21 cellular contexts compared by ENCODE assay signal in the genomic region with DNA sequence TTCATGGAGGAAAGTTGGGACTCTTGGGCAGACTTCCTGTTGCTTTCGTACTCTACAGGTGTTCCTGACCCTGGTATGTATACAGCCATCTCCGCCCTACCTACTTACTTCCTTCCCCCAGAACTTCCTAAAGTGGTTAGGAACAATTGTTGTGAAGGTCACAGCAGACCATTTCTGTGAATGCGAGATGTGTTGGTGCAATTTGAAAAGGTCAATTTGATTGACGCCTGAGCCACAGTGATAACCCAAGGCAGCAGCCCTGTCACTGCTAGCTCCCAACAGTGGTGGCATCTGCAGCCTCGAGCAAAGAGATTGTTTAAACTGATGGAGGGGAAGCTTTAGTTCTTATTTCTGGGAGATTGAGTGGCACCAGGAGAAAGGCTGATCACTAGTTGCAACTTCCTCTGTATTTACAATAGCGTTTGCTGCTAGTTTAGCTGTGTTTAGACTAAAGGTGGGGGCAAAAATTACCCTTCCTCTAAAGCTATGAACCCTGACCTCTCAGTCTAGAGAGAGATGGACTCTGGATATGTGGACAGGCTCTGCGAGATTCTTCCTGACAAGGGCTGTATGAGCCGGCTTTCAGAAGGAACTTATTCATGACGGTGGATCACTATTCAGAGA.
A peak's percentile ranks its signal among the peaks of the same experiment; 100 is the strongest.
DNase-seq lines count a peak whose midpoint lies in the region; ATAC-seq and TF ChIP-seq lines count a peak whose summit lies in the region.
"Had no signal": no experiment of that assay in that cellular context is flagged by ENCODE, and none has a peak within 500 bp of the region (broad histone marks: within the 10 kb centered on the region; RNA-seq: fewer than 3 reads in every experiment).

No MANE protein-coding gene starts in this region.

- H3K36me3 ChIP-seq in right atrium auricular region (no peaks in the 10 kb centered on the region), mucosa of descending colon (ENCODE audit: low read depth) (no peaks in the 10 kb centered on the region), SJCRH30 (no peaks in the 10 kb centered on the region)
- no peaks in the 10 kb centered on the region for H3K36me3 ChIP-seq in CD8-positive, alpha-beta memory T cell (ENCODE audit: insufficient read depth, low read length)
- H3K36me3 ChIP-seq: tibial nerve had no signal

- H3K27me3 ChIP-seq in right atrium auricular region (no peaks in the 10 kb centered on the region), SJCRH30 (no peaks in the 10 kb centered on the region)
- no peaks in the 10 kb centered on the region for H3K27me3 ChIP-seq in CD8-positive, alpha-beta memory T cell (ENCODE audit: insufficient read depth, low read length, poor library complexity, severe bottlenecking)
- H3K27me3 ChIP-seq: tibial nerve had no signal

- peak overlapping the region; percentile 98 for H3K27ac Mint-ChIP-seq in endothelial cell (ENCODE audit: unreplicated experiment)
- H3K27ac Mint-ChIP-seq in CD8-positive, alpha-beta memory T cell: no peak overlapping the region
- H3K27ac Mint-ChIP-seq: activated naive CD4-positive, alpha-beta T cell treated with anti-CD3 and anti-CD28 coated beads, Interleukin-2, amount 50 U/mL, for 72 hours; activated T-cell treated with anti-CD3 and anti-CD28 coated beads, Interleukin-2, amount 50 U/mL, for 24 hours; CD4-positive, alpha-beta memory T cell had no signal

- peaks cover 74% of the 10 kb centered on the region for H3K4me1 Mint-ChIP-seq in endothelial cell (ENCODE audit: unreplicated experiment)
- peaks cover 2 to 9% (median 4%) of the 10 kb centered on the region in 3 donors for H3K4me1 Mint-ChIP-seq in CD8-positive, alpha-beta memory T cell

- no peaks in the 10 kb centered on the region for H3K36me3 Mint-ChIP-seq in endothelial cell (ENCODE audit: low read depth, unreplicated experiment)
- H3K36me3 Mint-ChIP-seq in CD8-positive, alpha-beta memory T cell: peaks cover 0 to 12% (median 2%) of the 10 kb centered on the region in 3 donors
- H3K36me3 Mint-ChIP-seq: CD4-positive, alpha-beta memory T cell had no signal

- POLR2A ChIA-PET in CD8-positive, alpha-beta memory T cell (lab: Charles Lee): no interaction called here

- CTCF ChIA-PET in CD8-positive, alpha-beta memory T cell (lab: Charles Lee): no interaction called here

- peaks cover 10% of the 10 kb centered on the region for H3K27me3 Mint-ChIP-seq in endothelial cell (ENCODE audit: unreplicated experiment)
- no peaks in the 10 kb centered on the region for H3K27me3 Mint-ChIP-seq in CD8-positive, alpha-beta memory T cell
- H3K27me3 Mint-ChIP-seq: activated T-cell treated with anti-CD3 and anti-CD28 coated beads, Interleukin-2, amount 50 U/mL, for 24 hours; CD4-positive, alpha-beta memory T cell had no signal

- TF ChIP-seq CTCF in right atrium auricular region (IDR thresholded peaks at IDR 0.05) (no peak), endothelial cell (IDR thresholded peaks at IDR 0.05; ENCODE audit: unreplicated experiment) (no peak), mucosa of descending colon (IDR thresholded peaks at IDR 0.05) (no peak)

- H3K4me3 Mint-ChIP-seq in endothelial cell (ENCODE audit: unreplicated experiment): no peak overlapping the region
- H3K4me3 Mint-ChIP-seq in CD8-positive, alpha-beta memory T cell: no peak overlapping the region
- H3K4me3 Mint-ChIP-seq: activated T-cell treated with anti-CD3 and anti-CD28 coated beads, Interleukin-2, amount 50 U/mL, for 24 hours; brain; CD4-positive, alpha-beta memory T cell had no signal

- intact Hi-C loops in cardiac septum (cut with DNase I) (loop anchor here (2.0 to 5.0 kb wide), 2 partner anchors 77 to 181 kb away; no protein-coding TSS in a partner anchor), mucosa of descending colon (cut with DNase I, micrococcal nuclease) (no loop called here)

- H3K9me3 ChIP-seq in right atrium auricular region: no peaks in the 10 kb centered on the region
- H3K9me3 ChIP-seq in mucosa of descending colon: no peaks in the 10 kb centered on the region
- H3K9me3 ChIP-seq in SJCRH30 (replicated peaks): no peaks in the 10 kb centered on the region; the same call in 1 of the 2 replicates
- H3K9me3 ChIP-seq in CD8-positive, alpha-beta memory T cell (ENCODE audit: low read length): no peaks in the 10 kb centered on the region
- H3K9me3 ChIP-seq: SK-N-SH, tibial nerve had no signal

- H3K9me3 Mint-ChIP-seq in endothelial cell (ENCODE audit: unreplicated experiment): no peaks in the 10 kb centered on the region
- no peaks in the 10 kb centered on the region for H3K9me3 Mint-ChIP-seq in CD8-positive, alpha-beta memory T cell
- H3K9me3 Mint-ChIP-seq: activated naive CD4-positive, alpha-beta T cell treated with anti-CD3 and anti-CD28 coated beads, Interleukin-2, amount 50 U/mL, for 72 hours; activated T-cell treated with anti-CD3 and anti-CD28 coated beads, Interleukin-2, amount 50 U/mL, for 24 hours; CD4-positive, alpha-beta memory T cell had no signal

- H3K4me3 ChIP-seq in right atrium auricular region (no peak overlapping the region), mucosa of descending colon (no peak overlapping the region), SJCRH30 (no peak overlapping the region)
- H3K4me3 ChIP-seq in CD8-positive, alpha-beta memory T cell (ENCODE audit: low read length): no peak overlapping the region
- H3K4me3 ChIP-seq: coronary artery, tibial nerve had no signal

- peak overlapping the region; percentile 13 to 73 for H3K27ac ChIP-seq in right atrium auricular region
- no peak overlapping the region for H3K27ac ChIP-seq in SJCRH30
- no peak overlapping the region for H3K27ac ChIP-seq in CD8-positive, alpha-beta memory T cell (ENCODE audit: low read depth, low read length)
- H3K27ac ChIP-seq: HL-60, KMS-11, tibial nerve had no signal

- H3K4me1 ChIP-seq in right atrium auricular region: peaks cover 2 to 79% of the 10 kb centered on the region in 2 donors
- peaks cover 11% of the 10 kb centered on the region for H3K4me1 ChIP-seq in mucosa of descending colon (ENCODE audit: low read depth)
- peaks cover 12% of the 10 kb centered on the region; the same call in 1 of the 2 replicates for H3K4me1 ChIP-seq in SJCRH30
- H3K4me1 ChIP-seq in CD8-positive, alpha-beta memory T cell (ENCODE audit: insufficient read depth, low read length): no peaks in the 10 kb centered on the region

- ATAC-seq in mucosa of descending colon: peak; percentile 18
- ATAC-seq: activated naive CD4-positive, alpha-beta T cell treated with anti-CD3 and anti-CD28 coated beads, Interleukin-2, amount 50 U/mL, for 72 hours had no signal

- no peak for DNase-seq in right atrium auricular region (ENCODE audit: low spot score)
- DNase-seq in cardiac septum (ENCODE audit: low spot score): no peak
- no peak for DNase-seq in endothelial cell (ENCODE audit: low spot score)
- DNase-seq in mucosa of descending colon: no peak
- no peak for DNase-seq in SJCRH30
- no peak for DNase-seq in T-helper 1 cell
- DNase-seq in NCI-H2029 treated with DMSO at 0.1 percent for 48 hours (lab: John Stamatoyannopoulos, UW): no peak
- DNase-seq in CD8-positive, alpha-beta memory T cell: no peak
- DNase-seq: activated CD4-positive, alpha-beta T cell treated with anti-CD3 and anti-CD28 coated beads, Interleukin-2, amount 50 U/mL, for 48 hours; activated T-cell treated with anti-CD3 and anti-CD28 coated beads, Interleukin-2, amount 50 U/mL, for 24 hours; CD4-positive, alpha-beta memory T cell; DND-41; SK-N-SH; stimulated activated CD4-positive, alpha-beta T cell treated with anti-CD3 and anti-CD28 coated beads, Interleukin-4, amount 100 ng/mL, for 4 hours; stimulated activated CD8-positive, alpha-beta memory T cell treated with anti-CD3 and anti-CD28 coated beads, Interleukin-4, amount 100 ng/mL, for 48 hours had no signal

Comparison
In these comparisons a context has a peak if more than half of its experiments do, and no peak if none do; other contexts are left out.
1. H3K27ac ChIP-seq: peak in right atrium auricular region (2 of 2); none in SJCRH30 (single experiment) and CD8-positive, alpha-beta memory T cell (single experiment).